In genomic region chr6:43011207-43011606, GRCh38 we compare ENCODE assay signal across 2 cellular contexts.
TF ChIP-seq lines count a peak whose summit lies in the region.

No MANE protein-coding gene starts in this region.

TF ChIP-seq in GM23338, 12 proteins besides CTCF, POLR2A, EP300 and RAD21:
- TF ChIP-seq REST (IDR thresholded peaks at IDR 0.05; ENCODE audit: unreplicated experiment) (no peak), STAT1 (IDR thresholded peaks at IDR 0.05; ENCODE audit: unreplicated experiment) (no peak), CREB1 (CRISPR knock-in tag; IDR thresholded peaks at IDR 0.05; ENCODE audit: low read depth) (no peak), EZH2phosphoT487 (IDR thresholded peaks at IDR 0.05; ENCODE audit: unreplicated experiment) (no peak), JUNB (IDR thresholded peaks at IDR 0.05; ENCODE audit: unreplicated experiment) (no peak)

TF ChIP-seq in WTC11, 78 proteins besides CTCF, POLR2A, EP300 and RAD21:
- TF ChIP-seq AR (CRISPR knock-in tag; IDR thresholded peaks at IDR 0.05): no peak
- TF ChIP-seq NR1H2 (CRISPR knock-in tag; IDR thresholded peaks at IDR 0.05): no peak
- no peak for TF ChIP-seq SOX15 (CRISPR knock-in tag; IDR thresholded peaks at IDR 0.05)
- TF ChIP-seq IRF1 (CRISPR knock-in tag; IDR thresholded peaks at IDR 0.05): no peak
- TF ChIP-seq ZNF232 (CRISPR knock-in tag; IDR thresholded peaks at IDR 0.05): no peak
- no peak for TF ChIP-seq ZNF416 (CRISPR knock-in tag; IDR thresholded peaks at IDR 0.05)
- no peak for TF ChIP-seq ATF6 (CRISPR knock-in tag; IDR thresholded peaks at IDR 0.05)
- no peak for TF ChIP-seq ERG (CRISPR knock-in tag; IDR thresholded peaks at IDR 0.05)
- no peak for TF ChIP-seq ZNF423 (CRISPR knock-in tag; IDR thresholded peaks at IDR 0.05)
